8 cellular contexts compared by ENCODE assay signal in the genomic region with DNA sequence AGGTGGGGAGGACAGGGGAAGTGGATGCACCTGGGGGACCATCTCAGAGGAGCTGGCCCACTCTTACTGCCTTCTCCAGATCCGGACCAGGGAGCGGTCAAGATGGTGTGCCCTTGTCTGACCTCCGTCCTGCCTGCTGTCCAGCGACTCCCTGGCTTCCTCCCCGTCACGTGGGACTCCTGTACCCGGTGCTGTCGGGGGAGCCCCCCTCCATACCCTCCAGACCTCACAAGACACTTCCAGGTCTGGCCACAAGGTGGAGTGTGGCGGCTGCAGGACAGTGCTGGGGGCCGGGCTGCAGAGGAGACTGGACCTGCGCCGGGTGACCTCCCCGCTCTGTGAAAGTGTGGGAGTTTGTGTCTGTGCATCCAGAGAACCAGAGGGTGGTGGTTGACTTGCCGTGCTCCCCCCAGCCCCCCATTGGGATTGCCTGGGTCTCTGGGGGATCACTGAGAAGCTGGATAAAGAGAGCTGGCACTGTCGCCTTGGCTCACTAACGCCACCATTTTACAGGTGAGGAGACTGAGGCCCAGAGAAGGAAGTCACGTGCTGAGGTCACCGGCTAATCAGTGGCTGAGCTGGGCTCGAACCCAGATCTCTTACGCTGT. TPM values are rescaled to one million over a fixed set of nuclear protein-coding genes. Genes with fewer than 3 reads are reported as not detected.
A peak's percentile ranks its signal among the peaks of the same experiment; 100 is the strongest.
DNase-seq lines count a peak whose midpoint lies in the region; ATAC-seq, FAIRE-seq and TF ChIP-seq lines count a peak whose summit lies in the region.

No MANE protein-coding gene starts in this region.

- peaks cover 5% of the 10 kb centered on the region for H3K4me1 Mint-ChIP-seq in central memory CD8-positive, alpha-beta T cell

- peaks cover 28% of the 10 kb centered on the region for H3K27me3 Mint-ChIP-seq in central memory CD8-positive, alpha-beta T cell

- no peak overlapping the region for H3K27ac ChIP-seq in left lung

- no peaks in the 10 kb centered on the region for H3K9me3 ChIP-seq in left lung

- no peak for FAIRE-seq in D721Med (lab: Jason Lieb, UNC)

- H3K27me3 ChIP-seq in left lung = peaks cover 0 to 57% of the 10 kb centered on the region in 2 donors

- no peaks in the 10 kb centered on the region for H3K9me3 Mint-ChIP-seq in central memory CD8-positive, alpha-beta T cell

- no peak overlapping the region for H3K4me3 Mint-ChIP-seq in central memory CD8-positive, alpha-beta T cell

- intact Hi-C loops in left lung (cut with DNase I) = loop anchor here in 1 of 2 donors (10.0 kb wide), 1 partner anchor 269 kb away; no protein-coding TSS in a partner anchor

- peak; percentile 65 for ATAC-seq in GM21717 (IDR thresholded peaks at IDR 0.05; ENCODE audit: unreplicated experiment)
- ATAC-seq in central memory CD8-positive, alpha-beta T cell (replicated peaks; ENCODE audit: extremely low read depth, poor library complexity, severe bottlenecking) = no peak
- ATAC-seq in left lung = peak; percentile 80
- no peak for ATAC-seq in HG02970 (IDR thresholded peaks at IDR 0.05; ENCODE audit: low FRiP score, unreplicated experiment)

- TF ChIP-seq CTCF in D721Med (IDR thresholded peaks at IDR 0.05; ENCODE audit: insufficient read depth, missing control alignments) = peak; percentile 75
- TF ChIP-seq CTCF in left lung (IDR thresholded peaks at IDR 0.05) = peak; percentile 75 to 86

- DNase-seq in D721Med (ENCODE audit: insufficient read length, low spot score) = peak; percentile 86
- peak; percentile 75 for DNase-seq in NAMALWA (ENCODE audit: low spot score)
- peak; percentile 16 to 36 (median 22) for DNase-seq in activated CD4-positive, CD25-positive, alpha-beta regulatory T cell (lab: John Stamatoyannopoulos, UW)
- DNase-seq in central memory CD8-positive, alpha-beta T cell (ENCODE audit: low spot score in 2 of 2) = peak; percentile 30 to 35
- DNase-seq in left lung = peak; percentile 49 to 84
- DNase-seq in stimulated activated CD8-positive, alpha-beta memory T cell treated with anti-CD3 and anti-CD28 coated beads, Interleukin-15, amount 100 ng/mL, for 1 hour (ENCODE audit: low read depth) = peak; percentile 38

- no peaks in the 10 kb centered on the region for H3K36me3 Mint-ChIP-seq in central memory CD8-positive, alpha-beta T cell (ENCODE audit: insufficient read depth)

- H3K4me3 ChIP-seq in left lung = no peak overlapping the region

- peaks cover 0 to 5% of the 10 kb centered on the region in 2 donors for H3K4me1 ChIP-seq in left lung

- no peak overlapping the region for H3K27ac Mint-ChIP-seq in central memory CD8-positive, alpha-beta T cell (ENCODE audit: low read depth)

- no peaks in the 10 kb centered on the region for H3K36me3 ChIP-seq in left lung

RNA-seq across cellular contexts. Expression of a gene that starts 1.9 kb away (rescaled TPM):
- total RNA-seq in left lung = under 1 TPM; 0.08 to 0.09 TPM

Comparison
In these comparisons a context has a peak if more than half of its experiments do, and no peak if none do; other contexts are left out.
1. DNase-seq: peak in every context shown above with its lines; median percentile 86 in D721Med; 75 in NAMALWA; 66 in left lung; 38 in stimulated activated CD8-positive, alpha-beta memory T cell treated with anti-CD3 and anti-CD28 coated beads, Interleukin-15, amount 100 ng/mL, for 1 hour; 32 in central memory CD8-positive, alpha-beta T cell; 22 in activated CD4-positive, CD25-positive, alpha-beta regulatory T cell.
2. ATAC-seq: peak in GM21717 (single experiment) and left lung (single experiment); none in central memory CD8-positive, alpha-beta T cell (single experiment) and HG02970 (single experiment).